23 cellular contexts compared by ENCODE assay signal in the genomic region with DNA sequence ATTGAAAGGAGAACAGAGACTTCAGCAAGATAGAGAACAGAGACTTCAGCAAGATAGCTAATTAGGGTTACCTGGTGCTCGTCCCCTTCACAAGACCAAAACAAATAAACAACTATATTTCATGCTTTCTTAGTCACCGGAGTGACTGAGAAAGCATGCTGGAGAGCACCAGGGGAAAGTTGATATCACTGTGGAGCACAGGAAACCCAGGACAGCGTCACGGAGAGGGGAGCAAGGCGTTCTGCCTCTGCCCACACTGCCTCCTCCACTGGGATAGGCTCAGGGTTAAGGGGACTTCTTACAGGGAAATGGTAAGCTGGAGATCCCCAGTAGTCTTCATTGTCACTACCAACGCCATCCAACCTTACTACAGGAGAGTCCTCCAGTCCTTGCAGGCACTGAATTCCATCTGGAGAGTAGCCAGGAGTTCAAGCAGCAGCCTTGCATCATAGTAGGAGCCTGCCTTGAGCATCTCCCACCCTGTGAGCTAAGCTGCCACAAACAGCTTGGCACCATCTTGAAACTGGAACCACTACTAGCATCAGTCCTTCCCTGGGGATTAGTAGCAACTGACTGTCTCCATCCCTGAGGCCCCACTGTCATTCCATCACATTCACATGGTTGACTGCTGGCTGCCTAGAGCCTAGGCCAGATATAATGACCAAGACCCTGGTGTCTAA.
"Had no signal": no experiment of that assay in that cellular context is flagged by ENCODE, and none has a peak within 500 bp of the region (broad histone marks: within the 10 kb centered on the region; RNA-seq: fewer than 3 reads in every experiment).

No MANE protein-coding gene starts in this region.

- H3K4me1 ChIP-seq: heart right ventricle, right lobe of liver, tibial nerve, uterus had no signal

- DNase-seq: activated CD4-positive, alpha-beta T cell treated with anti-CD3 and anti-CD28 coated beads, Interleukin-2, amount 10 ng/mL, durations not matched to agents 7 days and 5 days; activated CD4-positive, CD25-positive, alpha-beta regulatory T cell treated with anti-CD3 and anti-CD28 coated beads, Interleukin-2, amount 50 U/mL, for 72 hours; activated CD8-positive, alpha-beta memory T cell treated with anti-CD3 and anti-CD28 coated beads, Interleukin-2, amount 10 ng/mL, durations not matched to agents 7 days and 5 days; activated CD8-positive, alpha-beta T cell treated with anti-CD3 and anti-CD28 coated beads for 36 hours; activated effector memory CD4-positive, alpha-beta T cell treated with anti-CD3 and anti-CD28 coated beads, Interleukin-2, amount 50 U/mL, for 16 hours; activated naive CD4-positive, alpha-beta T cell treated with anti-CD3 and anti-CD28 coated beads, Interleukin-2, amount 10 ng/mL, durations not matched to agents 7 days and 5 days; activated T-cell treated with anti-CD3 and anti-CD28 coated beads for 4 hours; aorta; caudate nucleus; effector memory CD4-positive, alpha-beta T cell; heart right ventricle; islet precursor cell; left cardiac atrium; mesenchymal stem cell; occipital lobe; right lobe of liver; small intestine; stimulated activated CD4-positive, alpha-beta T cell treated with anti-CD3 and anti-CD28 coated beads, Interleukin-2, amount 100 ng/mL, for 24 hours; stimulated activated naive CD8-positive, alpha-beta T cell treated with anti-CD3 and anti-CD28 coated beads, Interleukin-15, amount 100 ng/mL, for 72 hours; uterus; WERI-Rb-1 had no signal

- H3K36me3 ChIP-seq: heart right ventricle, right lobe of liver, tibial nerve, uterus, WERI-Rb-1 had no signal

- ATAC-seq: activated CD8-positive, alpha-beta memory T cell treated with anti-CD3 and anti-CD28 coated beads, Interleukin-2, amount 10 ng/mL, durations not matched to agents 7 days and 5 days; activated CD8-positive, alpha-beta T cell treated with anti-CD3 and anti-CD28 coated beads for 36 hours; left cardiac atrium; stimulated activated effector memory CD8-positive, alpha-beta T cell treated with anti-CD3 and anti-CD28 coated beads, Interleukin-12 subunit alpha, Interleukin-12 subunit beta, amount 100 ng/mL, for 72 hours; stimulated activated naive CD8-positive, alpha-beta T cell treated with anti-CD3 and anti-CD28 coated beads, Interleukin-15, amount 100 ng/mL, for 72 hours had no signal

- H3K27me3 ChIP-seq: heart right ventricle, right lobe of liver, tibial nerve, uterus had no signal

- H3K4me3 ChIP-seq: heart right ventricle, right lobe of liver, tibial nerve, uterus had no signal

- H3K27ac ChIP-seq: heart right ventricle, right lobe of liver, tibial nerve, uterus, WERI-Rb-1 had no signal

- H3K9me3 ChIP-seq: right lobe of liver had no signal
